Comparison of ENCODE assay signal across 12 cellular contexts in genomic region chr1:91742848-91743292, GRCh38.
A peak's percentile ranks its signal among the peaks of the same experiment; 100 is the strongest.
DNase-seq lines count a peak whose midpoint lies in the region; ATAC-seq and TF ChIP-seq lines count a peak whose summit lies in the region.
"Had no signal": no experiment of that assay in that cellular context is flagged by ENCODE, and none has a peak within 500 bp of the region (broad histone marks: within the 10 kb centered on the region; RNA-seq: fewer than 3 reads in every experiment).

No MANE protein-coding gene starts in this region.

- ATAC-seq in PC-3 (peak; percentile 66), GM18907 (IDR thresholded peaks at IDR 0.05; ENCODE audit: unreplicated experiment) (no peak)

- no peaks in the 10 kb centered on the region for H4K20me1 ChIP-seq in PC-3 (ENCODE audit: low read length)

- no peaks in the 10 kb centered on the region for H3K79me2 ChIP-seq in PC-3 (ENCODE audit: low read length)

- H3F3A ChIP-seq in PC-3 (ENCODE audit: low read length, unreplicated experiment): no peaks in the 10 kb centered on the region

- H3K4me2 ChIP-seq in PC-3 (ENCODE audit: low read length): no peak overlapping the region

- no peaks in the 10 kb centered on the region for H3K9me2 ChIP-seq in PC-3 (replicated peaks; ENCODE audit: low read length)

- H3K9me3 ChIP-seq in HEK293 (ENCODE audit: control insufficient read depth, insufficient read depth, low read depth, low read length) (no peaks in the 10 kb centered on the region), PC-3 (ENCODE audit: low read length) (0 out of 2 replicates have a peak, but pooled peaks cover 7% of the 10 kb centered on the region)
- H3K9me3 ChIP-seq: Caco-2 had no signal

- no peak overlapping the region for H3K9ac ChIP-seq in PC-3 (ENCODE audit: low read length)

- CTCF ChIA-PET in HEK293 (lab: Yijun Ruan, JAX) (interaction anchor here (0.5 kb wide), 1 partner anchor 10 kb away, joined by 3 read pairs; no protein-coding TSS in a partner anchor), PC-3 (lab: Charles Lee) (no interaction called here)

- no peaks in the 10 kb centered on the region for H3K27me3 ChIP-seq in PC-3 (ENCODE audit: low read length)

- intact Hi-C loops in PC-3 (cut with micrococcal nuclease): no loop called here

- H3K4me1 ChIP-seq in HEK293 (ENCODE audit: control insufficient read depth, insufficient read depth, low read length) (peaks cover 3% of the 10 kb centered on the region; the same call in 1 of the 2 replicates), PC-3 (ENCODE audit: insufficient read depth, low read length) (peaks cover 10% of the 10 kb centered on the region; the same call in 1 of the 2 replicates)
- H3K4me1 ChIP-seq: Caco-2 had no signal

- DNase-seq in PC-3 (peak; percentile 39), fibroblast of peridontal ligament (ENCODE audit: extremely low read depth) (peak; percentile 67), renal cortical epithelial cell (ENCODE audit: low read depth) (peak; percentile 40), NK-92 (lab: John Stamatoyannopoulos, UW; ENCODE audit: unreplicated experiment) (no peak), GM19238 (ENCODE audit: insufficient read length, low spot score) (no peak), SHP77 treated with DMSO at 0.1 percent for 48 hours (lab: John Stamatoyannopoulos, UW) (no peak)
- DNase-seq: Caco-2, GOT3, NCI-H2227 treated with DMSO at 0.1 percent for 48 hours had no signal

- peaks cover 0 to 3% of the 10 kb centered on the region in 2 experiments; a peak in 1 of 3 replicates for H3K36me3 ChIP-seq in HEK293 (ENCODE audit: control insufficient read depth in 2 of 2, insufficient read depth in 1 of 2, low read length in 2 of 2)
- peaks cover 2% of the 10 kb centered on the region; the same call in 1 of the 2 replicates for H3K36me3 ChIP-seq in PC-3 (ENCODE audit: low read depth, low read length)

- H3K27ac ChIP-seq in HEK293 (ENCODE audit: extremely low read depth, low read depth, low read length) (no peak overlapping the region), PC-3 (ENCODE audit: low read length) (no peak overlapping the region)
- H3K27ac ChIP-seq: HL-60 had no signal

- no peak overlapping the region for H2AFZ ChIP-seq in PC-3 (ENCODE audit: low read length)

- H3K4me3 ChIP-seq in HEK293 (ENCODE audit: low read depth, low read length) (no peak overlapping the region), PC-3 (ENCODE audit: low read length) (no peak overlapping the region)

- POLR2A ChIA-PET in HEK293 (lab: Yijun Ruan, JAX): no interaction called here
- POLR2A ChIA-PET in PC-3 (lab: Charles Lee; ENCODE audit: unreplicated experiment): no interaction called here

- TF ChIP-seq CTCF in HEK293 (tag by site-specific recombination; IDR thresholded peaks at IDR 0.05): no peak
- no peak for TF ChIP-seq CTCF in PC-3 (conservative IDR thresholded peaks at IDR 0.05; ENCODE audit: low read depth, low read length)

- no TSS peak for BruUV-seq in PC-3 (replicated peaks; lab: Mats Ljungman, UMichigan)

TF ChIP-seq in HEK293, 187 proteins besides CTCF, POLR2A, EP300 and RAD21:
- peak; percentile 87 for TF ChIP-seq PRDM10 (tag by site-specific recombination; IDR thresholded peaks at IDR 0.05)
- 0 out of 2 replicates have a peak, but pooled peaks have one; percentile 12 for TF ChIP-seq GLIS2 (tag by site-specific recombination; IDR thresholded peaks at IDR 0.05)
- 0 out of 2 replicates have a peak, but pooled peaks have one; percentile 25 for TF ChIP-seq ZNF366 (tag by site-specific recombination; conservative IDR thresholded peaks at IDR 0.05)
- peak; percentile 23; the same call in 1 of the 2 replicates for TF ChIP-seq GLIS1 (tag by site-specific recombination; IDR thresholded peaks at IDR 0.05)
- no peak for TF ChIP-seq PATZ1 (tag by site-specific recombination; IDR thresholded peaks at IDR 0.05)
- TF ChIP-seq ZNF488 (tag by site-specific recombination; IDR thresholded peaks at IDR 0.05): no peak
- peak; percentile 49 for TF ChIP-seq PRDM6 (tag by site-specific recombination; IDR thresholded peaks at IDR 0.05)
- TF ChIP-seq ZNF404 (tag by site-specific recombination; IDR thresholded peaks at IDR 0.05): no peak

Comparison
In these comparisons a context has a peak if more than half of its experiments do, and no peak if none do; other contexts are left out.
1. DNase-seq: peak in PC-3 (single experiment), fibroblast of peridontal ligament (single experiment) and renal cortical epithelial cell (single experiment); none in NK-92 (single experiment), GM19238 (single experiment) and SHP77 treated with DMSO at 0.1 percent for 48 hours (single experiment).